In the genomic region with DNA sequence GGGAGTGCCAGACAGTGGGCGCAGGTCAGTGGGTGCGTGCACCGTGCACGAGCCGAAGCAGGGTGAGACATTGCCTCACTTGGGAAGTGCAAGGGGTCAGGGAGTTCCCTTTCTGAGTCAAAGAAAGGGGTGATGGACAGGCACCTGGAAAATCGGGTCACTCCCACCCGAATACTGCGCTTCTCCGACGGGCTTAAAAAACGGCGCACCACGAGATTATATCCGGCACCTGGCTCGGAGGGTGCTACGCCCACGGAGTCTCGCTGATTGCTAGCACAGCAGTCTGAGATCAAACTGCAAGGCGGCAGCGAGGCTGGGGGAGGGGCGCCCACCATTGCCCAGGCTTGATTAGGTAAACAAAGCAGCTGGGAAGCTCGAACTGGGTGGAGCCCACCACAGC, we compare ENCODE assay signal across 8 cellular contexts. TPM values are rescaled to one million over a fixed set of nuclear protein-coding genes. Genes with fewer than 3 reads are reported as not detected.
DNase-seq lines count a peak whose midpoint lies in the region; ATAC-seq and TF ChIP-seq lines count a peak whose summit lies in the region.
"Not testable (repeated sequence)": the region's sequence is repeated elsewhere in the genome, so short reads cannot be mapped to it uniquely, and the experiment has no call there.

No MANE protein-coding gene starts in this region.

- not testable (repeated sequence) for H3K36me3 Mint-ChIP-seq in CD4-positive, alpha-beta memory T cell; T-helper 1 cell treated with Interleukin-12 subunit alpha and Interleukin-12 subunit beta and Interleukin-4 antibody, amounts not matched to agents 30 μg/mL and 1 μg/mL, for 36 hours (ENCODE audit: low read depth); activated T-helper 17 cell treated with anti-CD3 and anti-CD28 coated beads, Interleukin-2, amount 50 U/mL, for 72 hours (ENCODE audit: low read depth); central memory CD8-positive, alpha-beta T cell (ENCODE audit: insufficient read depth); mesothelial cell of epicardium; progenitor cell of endocrine pancreas (ENCODE audit: insufficient read depth)

- peaks cover 31 to 35% of the 10 kb centered on the region in 2 donors for H3K27me3 Mint-ChIP-seq in CD4-positive, alpha-beta memory T cell
- peaks cover 24% of the 10 kb centered on the region for H3K27me3 Mint-ChIP-seq in T-helper 1 cell treated with Interleukin-12 subunit alpha and Interleukin-12 subunit beta and Interleukin-4 antibody, amounts not matched to agents 30 μg/mL and 1 μg/mL, for 36 hours (ENCODE audit: low read depth)
- H3K27me3 Mint-ChIP-seq in activated T-helper 17 cell treated with anti-CD3 and anti-CD28 coated beads, Interleukin-2, amount 50 U/mL, for 72 hours, result peaks cover 31% of the 10 kb centered on the region
- H3K27me3 Mint-ChIP-seq in central memory CD8-positive, alpha-beta T cell, result peaks cover 47% of the 10 kb centered on the region
- not testable (repeated sequence) for H3K27me3 Mint-ChIP-seq in mesothelial cell of epicardium (ENCODE audit: low read depth); progenitor cell of endocrine pancreas

- not testable (repeated sequence) for H3K9me3 ChIP-seq in CD4-positive, alpha-beta memory T cell (ENCODE audit: control insufficient read depth in 1 of 2, low read length in 2 of 2); HEK293 (ENCODE audit: control insufficient read depth, insufficient read depth, low read depth, low read length); cardiac muscle cell (ENCODE audit: low read depth)

- H3K4me1 Mint-ChIP-seq in CD4-positive, alpha-beta memory T cell; T-helper 1 cell treated with Interleukin-12 subunit alpha and Interleukin-12 subunit beta and Interleukin-4 antibody, amounts not matched to agents 30 μg/mL and 1 μg/mL, for 36 hours (ENCODE audit: low read depth); activated T-helper 17 cell treated with anti-CD3 and anti-CD28 coated beads, Interleukin-2, amount 50 U/mL, for 72 hours; central memory CD8-positive, alpha-beta T cell; mesothelial cell of epicardium: not testable (repeated sequence)
- peaks cover 16% of the 10 kb centered on the region for H3K4me1 Mint-ChIP-seq in progenitor cell of endocrine pancreas (ENCODE audit: low read depth)

- POLR2A ChIA-PET in CD4-positive, alpha-beta memory T cell (lab: Charles Lee; ENCODE audit: partially characterized antibody); HEK293 (lab: Yijun Ruan, JAX): not testable (repeated sequence)

- H3K27me3 ChIP-seq in CD4-positive, alpha-beta memory T cell (ENCODE audit: insufficient read depth, low read length); cardiac muscle cell: not testable (repeated sequence)

- peak overlapping the region; percentile 17 to 75 (median 65) for H3K4me3 Mint-ChIP-seq in CD4-positive, alpha-beta memory T cell
- peak overlapping the region; percentile 22 for H3K4me3 Mint-ChIP-seq in T-helper 1 cell treated with Interleukin-12 subunit alpha and Interleukin-12 subunit beta and Interleukin-4 antibody, amounts not matched to agents 30 μg/mL and 1 μg/mL, for 36 hours
- H3K4me3 Mint-ChIP-seq in activated T-helper 17 cell treated with anti-CD3 and anti-CD28 coated beads, Interleukin-2, amount 50 U/mL, for 72 hours, result peak overlapping the region; percentile 59
- H3K4me3 Mint-ChIP-seq in central memory CD8-positive, alpha-beta T cell, result peak overlapping the region; percentile 10
- H3K4me3 Mint-ChIP-seq in mesothelial cell of epicardium, result peak overlapping the region; percentile 61
- H3K4me3 Mint-ChIP-seq in progenitor cell of endocrine pancreas (ENCODE audit: low read depth), result peak overlapping the region; percentile 74

- not testable (repeated sequence) for H3K9me3 Mint-ChIP-seq in CD4-positive, alpha-beta memory T cell; T-helper 1 cell treated with Interleukin-12 subunit alpha and Interleukin-12 subunit beta and Interleukin-4 antibody, amounts not matched to agents 30 μg/mL and 1 μg/mL, for 36 hours; activated T-helper 17 cell treated with anti-CD3 and anti-CD28 coated beads, Interleukin-2, amount 50 U/mL, for 72 hours; central memory CD8-positive, alpha-beta T cell; mesothelial cell of epicardium; progenitor cell of endocrine pancreas (ENCODE audit: low read depth)

- not testable (repeated sequence) for H3K4me3 ChIP-seq in CD4-positive, alpha-beta memory T cell (ENCODE audit: low read length in 2 of 2); HEK293 (ENCODE audit: low read depth, low read length)
- peak overlapping the region; percentile 12 for H3K4me3 ChIP-seq in cardiac muscle cell

- intact Hi-C loops in CD4-positive, alpha-beta memory T cell (cut with micrococcal nuclease), result not testable (repeated sequence)

- peak in 1 of 5 donors; percentile 19 for DNase-seq in CD4-positive, alpha-beta memory T cell
- not testable (repeated sequence) for DNase-seq in central memory CD8-positive, alpha-beta T cell (ENCODE audit: low spot score in 2 of 2); cardiac muscle cell (ENCODE audit: low read depth in 1 of 2, low spot score in 1 of 2); mesothelial cell of epicardium (ENCODE audit: low spot score in 2 of 2, unreplicated experiment in 2 of 2); progenitor cell of endocrine pancreas (ENCODE audit: low spot score, unreplicated experiment)

- not testable (repeated sequence) for H3K27ac ChIP-seq in CD4-positive, alpha-beta memory T cell (ENCODE audit: low read depth, low read length); HEK293 (ENCODE audit: extremely low read depth, low read depth, low read length); cardiac muscle cell

- not testable (repeated sequence) for ATAC-seq in activated T-helper 17 cell treated with anti-CD3 and anti-CD28 coated beads, Interleukin-2, amount 50 U/mL, for 72 hours (replicated peaks); central memory CD8-positive, alpha-beta T cell (replicated peaks; ENCODE audit: extremely low read depth, poor library complexity, severe bottlenecking)

- H3K4me1 ChIP-seq in CD4-positive, alpha-beta memory T cell (ENCODE audit: insufficient read depth, low read length); HEK293 (ENCODE audit: control insufficient read depth, insufficient read depth, low read length); cardiac muscle cell (ENCODE audit: low read depth): not testable (repeated sequence)

- not testable (repeated sequence) for H3K36me3 ChIP-seq in CD4-positive, alpha-beta memory T cell (ENCODE audit: insufficient read depth, low read length); HEK293 (ENCODE audit: control insufficient read depth in 2 of 2, insufficient read depth in 1 of 2, low read length in 2 of 2); cardiac muscle cell

- H3K27ac Mint-ChIP-seq in CD4-positive, alpha-beta memory T cell, result peak overlapping the region in 1 of 7 donors; percentile 0
- H3K27ac Mint-ChIP-seq in T-helper 1 cell treated with Interleukin-12 subunit alpha and Interleukin-12 subunit beta and Interleukin-4 antibody, amounts not matched to agents 30 μg/mL and 1 μg/mL, for 36 hours; activated T-helper 17 cell treated with anti-CD3 and anti-CD28 coated beads, Interleukin-2, amount 50 U/mL, for 72 hours; central memory CD8-positive, alpha-beta T cell (ENCODE audit: low read depth): not testable (repeated sequence)
- H3K27ac Mint-ChIP-seq in mesothelial cell of epicardium (peak overlapping the region; percentile 10), progenitor cell of endocrine pancreas (peak overlapping the region; percentile 13)

- CTCF ChIA-PET in CD4-positive, alpha-beta memory T cell (lab: Charles Lee; ENCODE audit: partially characterized antibody), result interaction anchor here (1.5 kb wide), 1 partner anchor 10 kb away, joined by 9 read pairs; no protein-coding TSS in a partner anchor
- CTCF ChIA-PET in HEK293 (lab: Yijun Ruan, JAX), result interaction anchor here (0.7 to 1.6 kb wide), 3 partner anchors 10 to 829 kb away, joined by 3 to 6 read pairs (median 5); no protein-coding TSS in a partner anchor

- TF ChIP-seq CTCF in HEK293 (tag by site-specific recombination; IDR thresholded peaks at IDR 0.05); cardiac muscle cell (IDR thresholded peaks at IDR 0.05; ENCODE audit: low read depth, low read length); mesothelial cell of epicardium (IDR thresholded peaks at IDR 0.05; ENCODE audit: unreplicated experiment); progenitor cell of endocrine pancreas (IDR thresholded peaks at IDR 0.05; ENCODE audit: unreplicated experiment): not testable (repeated sequence)

TF ChIP-seq in HEK293, 187 proteins besides CTCF, POLR2A, EP300 and RAD21 (continues in another document):
- peak; percentile 69 for TF ChIP-seq ZBTB8A (tag by site-specific recombination; IDR thresholded peaks at IDR 0.05)

RNA-seq across cellular contexts. Expression of a gene that starts 58.6 kb away (rescaled TPM):
- 1 to 10 TPM; 1.3 to 3.5 TPM for total RNA-seq in CD4-positive, alpha-beta memory T cell
- polyA plus RNA-seq in CD4-positive, alpha-beta memory T cell, result 10 to 100 TPM; 20.8 to 21.8 TPM
- 1 to 10 TPM in 1 of 2 donors, under 1 TPM in 1; 0.95 to 2.5 TPM for total RNA-seq in activated T-helper 17 cell treated with anti-CD3 and anti-CD28 coated beads, Interleukin-2, amount 50 U/mL, for 72 hours
- total RNA-seq in cardiac muscle cell, result 26.6 and 45.6 TPM in 2 replicates
- 87.3 and 88.0 TPM in 2 replicates for polyA plus RNA-seq in cardiac muscle cell
- total RNA-seq in mesothelial cell of epicardium, result 12.1 to 14.2 TPM (median 12.2 TPM) in 3 replicates
- 22.5 and 27.2 TPM in 2 replicates for total RNA-seq in progenitor cell of endocrine pancreas

Comparison
In these comparisons a context has a peak if more than half of its experiments do, and no peak if none do; other contexts are left out.
1. H3K4me3 Mint-ChIP-seq: peak in every context shown above with its lines; median percentile 74 in progenitor cell of endocrine pancreas; 65 in CD4-positive, alpha-beta memory T cell; 61 in mesothelial cell of epicardium; 59 in activated T-helper 17 cell treated with anti-CD3 and anti-CD28 coated beads, Interleukin-2, amount 50 U/mL, for 72 hours; 22 in T-helper 1 cell treated with Interleukin-12 subunit alpha and Interleukin-12 subunit beta and Interleukin-4 antibody, amounts not matched to agents 30 μg/mL and 1 μg/mL, for 36 hours; 10 in central memory CD8-positive, alpha-beta T cell.